Comparison of ENCODE assay signal across 1 cellular context in the genomic region with DNA sequence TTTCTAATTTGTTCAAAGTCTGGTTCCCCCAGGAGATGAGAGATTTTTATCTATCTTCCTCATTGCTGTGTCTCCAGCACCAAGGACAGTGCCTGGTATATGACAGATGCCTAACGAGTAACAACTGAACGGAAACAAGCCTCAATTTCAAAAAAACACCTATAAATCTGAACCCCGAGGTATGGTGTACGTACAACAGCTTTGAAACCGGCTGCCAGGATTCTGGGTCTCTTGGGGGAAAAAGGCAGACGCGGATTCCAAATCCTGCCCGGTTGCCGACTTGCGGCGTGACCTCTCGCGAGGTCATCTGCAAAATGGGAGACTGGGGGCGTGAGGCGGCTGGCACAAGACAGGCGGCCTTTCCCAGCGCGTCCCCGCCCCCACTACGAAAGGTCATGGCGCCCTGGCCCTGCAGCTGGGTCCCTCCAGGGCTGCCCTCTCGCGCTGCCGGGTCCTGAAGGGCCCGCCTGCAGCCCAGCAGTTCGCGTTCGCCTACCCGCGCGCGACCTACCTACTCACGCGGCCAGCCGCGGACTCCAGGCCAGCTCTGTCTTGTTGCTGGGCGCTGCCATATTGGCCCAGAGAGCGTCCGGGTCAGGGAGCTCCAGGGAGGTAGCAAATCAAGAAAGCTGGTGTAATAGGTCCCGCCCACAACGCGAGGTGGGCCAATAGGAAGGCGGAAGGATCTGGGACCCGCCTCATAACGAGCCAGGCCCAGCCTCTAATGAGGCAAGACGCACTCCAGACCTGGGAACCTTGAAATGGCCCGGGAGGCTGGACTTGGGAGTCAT.
TF ChIP-seq lines count a peak whose summit lies in the region.

A gene with protein sequence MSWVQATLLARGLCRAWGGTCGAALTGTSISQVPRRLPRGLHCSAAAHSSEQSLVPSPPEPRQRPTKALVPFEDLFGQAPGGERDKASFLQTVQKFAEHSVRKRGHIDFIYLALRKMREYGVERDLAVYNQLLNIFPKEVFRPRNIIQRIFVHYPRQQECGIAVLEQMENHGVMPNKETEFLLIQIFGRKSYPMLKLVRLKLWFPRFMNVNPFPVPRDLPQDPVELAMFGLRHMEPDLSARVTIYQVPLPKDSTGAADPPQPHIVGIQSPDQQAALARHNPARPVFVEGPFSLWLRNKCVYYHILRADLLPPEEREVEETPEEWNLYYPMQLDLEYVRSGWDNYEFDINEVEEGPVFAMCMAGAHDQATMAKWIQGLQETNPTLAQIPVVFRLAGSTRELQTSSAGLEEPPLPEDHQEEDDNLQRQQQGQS (minus strand): TSS at position 584 of the 791 bp plus-strand sequence. CDS start 9,964 bp downstream, outside the sequence.

TF ChIP-seq in HepG2, 621 proteins besides CTCF, POLR2A, EP300 and RAD21 (continued from another document and continues in another):
- TF ChIP-seq FOXC1 (CRISPR knock-in tag; IDR thresholded peaks at IDR 0.05; ENCODE audit: borderline replicate concordance) (peak; percentile 76; the same call in 1 of the 2 replicates), ZKSCAN8 (CRISPR knock-in tag; IDR thresholded peaks at IDR 0.05; ENCODE audit: borderline replicate concordance) (peak; percentile 59; the same call in 1 of the 2 replicates), PHF20 (CRISPR knock-in tag; IDR thresholded peaks at IDR 0.05) (peak; percentile 97), JDP2 (CRISPR knock-in tag; IDR thresholded peaks at IDR 0.05; ENCODE audit: borderline replicate concordance) (no peak), NKX3-1 (CRISPR knock-in tag; IDR thresholded peaks at IDR 0.05) (no peak; the same call in 1 of the 2 replicates), ZMAT3 (CRISPR knock-in tag; conservative IDR thresholded peaks at IDR 0.05) (peak; percentile 87), CHD2 (IDR thresholded peaks at IDR 0.05; ENCODE audit: low read depth, low read length) (peak; percentile 83), ZNF101 (CRISPR knock-in tag; IDR thresholded peaks at IDR 0.05; ENCODE audit: borderline replicate concordance, low read depth) (no peak), ZNF501 (CRISPR knock-in tag; IDR thresholded peaks at IDR 0.05) (peak; percentile 96), KMT2A (CRISPR knock-in tag; IDR thresholded peaks at IDR 0.05) (peak; percentile 20; the same call in 1 of the 2 replicates), ZNF530 (CRISPR knock-in tag; IDR thresholded peaks at IDR 0.05; ENCODE audit: low read depth) (no peak), ZNF33B (CRISPR knock-in tag; IDR thresholded peaks at IDR 0.05) (no peak), TEAD3 (CRISPR knock-in tag; optimal IDR thresholded peaks at IDR 0.05; ENCODE audit: borderline replicate concordance) (no peak), HMG20B (CRISPR knock-in tag; conservative IDR thresholded peaks at IDR 0.05) (no peak), FOXA1 (IDR thresholded peaks at IDR 0.05) (no peak), FOXA1 (CRISPR knock-in tag; IDR thresholded peaks at IDR 0.05) (no peak), KDM1A (CRISPR knock-in tag; IDR thresholded peaks at IDR 0.05) (no peak), GATAD1 (CRISPR knock-in tag; IDR thresholded peaks at IDR 0.05) (peak; percentile 96), STAG1 (CRISPR knock-in tag; IDR thresholded peaks at IDR 0.05) (no peak), ZNF83 (CRISPR knock-in tag; IDR thresholded peaks at IDR 0.05; ENCODE audit: borderline replicate concordance) (no peak), IRX3 (CRISPR knock-in tag; IDR thresholded peaks at IDR 0.05; ENCODE audit: borderline replicate concordance, low read depth) (no peak), ZNF878 (CRISPR knock-in tag; IDR thresholded peaks at IDR 0.05) (no peak), MEIS1 (CRISPR knock-in tag; IDR thresholded peaks at IDR 0.05; ENCODE audit: borderline replicate concordance) (no peak; the same call in 1 of the 2 replicates), ZNF282 (IDR thresholded peaks at IDR 0.05; ENCODE audit: partially characterized antibody) (no peak), BRD4 (CRISPR knock-in tag; IDR thresholded peaks at IDR 0.05) (no peak), IRF2 (CRISPR knock-in tag; IDR thresholded peaks at IDR 0.05) (peak; percentile 80), ETV5 (CRISPR knock-in tag; IDR thresholded peaks at IDR 0.05; ENCODE audit: borderline replicate concordance) (peak; percentile 25; the same call in 1 of the 2 replicates), MED13 (CRISPR knock-in tag; IDR thresholded peaks at IDR 0.05) (no peak), ZNF569 (CRISPR knock-in tag; IDR thresholded peaks at IDR 0.05; ENCODE audit: borderline replicate concordance) (0 out of 2 replicates have a peak, but pooled peaks have one; percentile 47)
- TF ChIP-seq, protein P1, sequence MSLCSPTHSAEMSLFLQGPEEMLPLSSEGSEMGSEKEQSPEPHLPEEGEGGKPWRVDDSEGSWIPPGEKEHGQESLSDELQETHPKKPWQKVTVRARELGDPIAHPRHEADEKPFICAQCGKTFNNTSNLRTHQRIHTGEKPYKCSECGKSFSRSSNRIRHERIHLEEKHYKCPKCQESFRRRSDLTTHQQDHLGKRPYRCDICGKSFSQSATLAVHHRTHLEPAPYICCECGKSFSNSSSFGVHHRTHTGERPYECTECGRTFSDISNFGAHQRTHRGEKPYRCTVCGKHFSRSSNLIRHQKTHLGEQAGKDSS (CRISPR knock-in tag; IDR thresholded peaks at IDR 0.05; ENCODE audit: borderline replicate concordance, low read depth): no peak
- TF ChIP-seq, protein P2, sequence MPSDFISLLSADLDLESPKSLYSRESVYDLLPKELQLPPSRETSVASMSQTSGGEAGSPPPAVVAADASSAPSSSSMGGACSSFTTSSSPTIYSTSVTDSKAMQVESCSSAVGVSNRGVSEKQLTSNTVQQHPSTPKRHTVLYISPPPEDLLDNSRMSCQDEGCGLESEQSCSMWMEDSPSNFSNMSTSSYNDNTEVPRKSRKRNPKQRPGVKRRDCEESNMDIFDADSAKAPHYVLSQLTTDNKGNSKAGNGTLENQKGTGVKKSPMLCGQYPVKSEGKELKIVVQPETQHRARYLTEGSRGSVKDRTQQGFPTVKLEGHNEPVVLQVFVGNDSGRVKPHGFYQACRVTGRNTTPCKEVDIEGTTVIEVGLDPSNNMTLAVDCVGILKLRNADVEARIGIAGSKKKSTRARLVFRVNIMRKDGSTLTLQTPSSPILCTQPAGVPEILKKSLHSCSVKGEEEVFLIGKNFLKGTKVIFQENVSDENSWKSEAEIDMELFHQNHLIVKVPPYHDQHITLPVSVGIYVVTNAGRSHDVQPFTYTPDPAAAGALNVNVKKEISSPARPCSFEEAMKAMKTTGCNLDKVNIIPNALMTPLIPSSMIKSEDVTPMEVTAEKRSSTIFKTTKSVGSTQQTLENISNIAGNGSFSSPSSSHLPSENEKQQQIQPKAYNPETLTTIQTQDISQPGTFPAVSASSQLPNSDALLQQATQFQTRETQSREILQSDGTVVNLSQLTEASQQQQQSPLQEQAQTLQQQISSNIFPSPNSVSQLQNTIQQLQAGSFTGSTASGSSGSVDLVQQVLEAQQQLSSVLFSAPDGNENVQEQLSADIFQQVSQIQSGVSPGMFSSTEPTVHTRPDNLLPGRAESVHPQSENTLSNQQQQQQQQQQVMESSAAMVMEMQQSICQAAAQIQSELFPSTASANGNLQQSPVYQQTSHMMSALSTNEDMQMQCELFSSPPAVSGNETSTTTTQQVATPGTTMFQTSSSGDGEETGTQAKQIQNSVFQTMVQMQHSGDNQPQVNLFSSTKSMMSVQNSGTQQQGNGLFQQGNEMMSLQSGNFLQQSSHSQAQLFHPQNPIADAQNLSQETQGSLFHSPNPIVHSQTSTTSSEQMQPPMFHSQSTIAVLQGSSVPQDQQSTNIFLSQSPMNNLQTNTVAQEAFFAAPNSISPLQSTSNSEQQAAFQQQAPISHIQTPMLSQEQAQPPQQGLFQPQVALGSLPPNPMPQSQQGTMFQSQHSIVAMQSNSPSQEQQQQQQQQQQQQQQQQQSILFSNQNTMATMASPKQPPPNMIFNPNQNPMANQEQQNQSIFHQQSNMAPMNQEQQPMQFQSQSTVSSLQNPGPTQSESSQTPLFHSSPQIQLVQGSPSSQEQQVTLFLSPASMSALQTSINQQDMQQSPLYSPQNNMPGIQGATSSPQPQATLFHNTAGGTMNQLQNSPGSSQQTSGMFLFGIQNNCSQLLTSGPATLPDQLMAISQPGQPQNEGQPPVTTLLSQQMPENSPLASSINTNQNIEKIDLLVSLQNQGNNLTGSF (CRISPR knock-in tag; IDR thresholded peaks at IDR 0.05): no peak
- TF ChIP-seq, protein P3, sequence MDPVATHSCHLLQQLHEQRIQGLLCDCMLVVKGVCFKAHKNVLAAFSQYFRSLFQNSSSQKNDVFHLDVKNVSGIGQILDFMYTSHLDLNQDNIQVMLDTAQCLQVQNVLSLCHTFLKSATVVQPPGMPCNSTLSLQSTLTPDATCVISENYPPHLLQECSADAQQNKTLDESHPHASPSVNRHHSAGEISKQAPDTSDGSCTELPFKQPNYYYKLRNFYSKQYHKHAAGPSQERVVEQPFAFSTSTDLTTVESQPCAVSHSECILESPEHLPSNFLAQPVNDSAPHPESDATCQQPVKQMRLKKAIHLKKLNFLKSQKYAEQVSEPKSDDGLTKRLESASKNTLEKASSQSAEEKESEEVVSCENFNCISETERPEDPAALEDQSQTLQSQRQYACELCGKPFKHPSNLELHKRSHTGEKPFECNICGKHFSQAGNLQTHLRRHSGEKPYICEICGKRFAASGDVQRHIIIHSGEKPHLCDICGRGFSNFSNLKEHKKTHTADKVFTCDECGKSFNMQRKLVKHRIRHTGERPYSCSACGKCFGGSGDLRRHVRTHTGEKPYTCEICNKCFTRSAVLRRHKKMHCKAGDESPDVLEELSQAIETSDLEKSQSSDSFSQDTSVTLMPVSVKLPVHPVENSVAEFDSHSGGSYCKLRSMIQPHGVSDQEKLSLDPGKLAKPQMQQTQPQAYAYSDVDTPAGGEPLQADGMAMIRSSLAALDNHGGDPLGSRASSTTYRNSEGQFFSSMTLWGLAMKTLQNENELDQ (CRISPR knock-in tag; IDR thresholded peaks at IDR 0.05; ENCODE audit: borderline replicate concordance): no peak
- TF ChIP-seq, protein P4, sequence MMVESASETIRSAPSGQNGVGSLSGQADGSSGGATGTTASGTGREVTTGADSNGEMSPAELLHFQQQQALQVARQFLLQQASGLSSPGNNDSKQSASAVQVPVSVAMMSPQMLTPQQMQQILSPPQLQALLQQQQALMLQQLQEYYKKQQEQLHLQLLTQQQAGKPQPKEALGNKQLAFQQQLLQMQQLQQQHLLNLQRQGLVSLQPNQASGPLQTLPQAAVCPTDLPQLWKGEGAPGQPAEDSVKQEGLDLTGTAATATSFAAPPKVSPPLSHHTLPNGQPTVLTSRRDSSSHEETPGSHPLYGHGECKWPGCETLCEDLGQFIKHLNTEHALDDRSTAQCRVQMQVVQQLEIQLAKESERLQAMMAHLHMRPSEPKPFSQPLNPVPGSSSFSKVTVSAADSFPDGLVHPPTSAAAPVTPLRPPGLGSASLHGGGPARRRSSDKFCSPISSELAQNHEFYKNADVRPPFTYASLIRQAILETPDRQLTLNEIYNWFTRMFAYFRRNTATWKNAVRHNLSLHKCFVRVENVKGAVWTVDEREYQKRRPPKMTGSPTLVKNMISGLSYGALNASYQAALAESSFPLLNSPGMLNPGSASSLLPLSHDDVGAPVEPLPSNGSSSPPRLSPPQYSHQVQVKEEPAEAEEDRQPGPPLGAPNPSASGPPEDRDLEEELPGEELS (CRISPR knock-in tag; IDR thresholded peaks at IDR 0.05): peak; percentile 23; the same call in 1 of the 2 replicates
- TF ChIP-seq, protein P5, sequence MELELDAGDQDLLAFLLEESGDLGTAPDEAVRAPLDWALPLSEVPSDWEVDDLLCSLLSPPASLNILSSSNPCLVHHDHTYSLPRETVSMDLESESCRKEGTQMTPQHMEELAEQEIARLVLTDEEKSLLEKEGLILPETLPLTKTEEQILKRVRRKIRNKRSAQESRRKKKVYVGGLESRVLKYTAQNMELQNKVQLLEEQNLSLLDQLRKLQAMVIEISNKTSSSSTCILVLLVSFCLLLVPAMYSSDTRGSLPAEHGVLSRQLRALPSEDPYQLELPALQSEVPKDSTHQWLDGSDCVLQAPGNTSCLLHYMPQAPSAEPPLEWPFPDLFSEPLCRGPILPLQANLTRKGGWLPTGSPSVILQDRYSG (CRISPR knock-in tag; IDR thresholded peaks at IDR 0.05): 0 out of 2 replicates have a peak, but pooled peaks have one; percentile 54
- TF ChIP-seq, protein P6, sequence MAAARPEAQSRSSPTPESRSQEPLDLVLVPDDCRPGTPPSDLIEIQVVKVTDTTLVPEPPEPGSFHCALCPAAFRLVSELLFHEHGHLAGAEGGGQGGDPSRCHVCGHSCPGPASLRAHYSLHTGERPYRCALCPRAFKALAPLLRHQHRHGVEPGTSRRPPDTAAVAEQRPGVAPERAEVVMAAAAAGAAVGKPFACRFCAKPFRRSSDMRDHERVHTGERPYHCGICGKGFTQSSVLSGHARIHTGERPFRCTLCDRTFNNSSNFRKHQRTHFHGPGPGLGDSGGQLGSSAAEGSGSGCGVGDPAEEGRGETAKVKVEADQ (CRISPR knock-in tag; IDR thresholded peaks at IDR 0.05; ENCODE audit: borderline replicate concordance): peak; percentile 24; the same call in 1 of the 2 replicates
- TF ChIP-seq, protein P7, sequence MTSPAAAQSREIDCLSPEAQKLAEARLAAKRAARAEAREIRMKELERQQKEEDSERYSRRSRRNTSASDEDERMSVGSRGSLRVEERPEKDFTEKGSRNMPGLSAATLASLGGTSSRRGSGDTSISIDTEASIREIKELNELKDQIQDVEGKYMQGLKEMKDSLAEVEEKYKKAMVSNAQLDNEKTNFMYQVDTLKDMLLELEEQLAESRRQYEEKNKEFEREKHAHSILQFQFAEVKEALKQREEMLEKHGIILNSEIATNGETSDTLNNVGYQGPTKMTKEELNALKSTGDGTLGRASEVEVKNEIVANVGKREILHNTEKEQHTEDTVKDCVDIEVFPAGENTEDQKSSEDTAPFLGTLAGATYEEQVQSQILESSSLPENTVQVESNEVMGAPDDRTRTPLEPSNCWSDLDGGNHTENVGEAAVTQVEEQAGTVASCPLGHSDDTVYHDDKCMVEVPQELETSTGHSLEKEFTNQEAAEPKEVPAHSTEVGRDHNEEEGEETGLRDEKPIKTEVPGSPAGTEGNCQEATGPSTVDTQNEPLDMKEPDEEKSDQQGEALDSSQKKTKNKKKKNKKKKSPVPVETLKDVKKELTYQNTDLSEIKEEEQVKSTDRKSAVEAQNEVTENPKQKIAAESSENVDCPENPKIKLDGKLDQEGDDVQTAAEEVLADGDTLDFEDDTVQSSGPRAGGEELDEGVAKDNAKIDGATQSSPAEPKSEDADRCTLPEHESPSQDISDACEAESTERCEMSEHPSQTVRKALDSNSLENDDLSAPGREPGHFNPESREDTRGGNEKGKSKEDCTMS (CRISPR knock-in tag; conservative IDR thresholded peaks at IDR 0.05): no peak
